In the genomic region with DNA sequence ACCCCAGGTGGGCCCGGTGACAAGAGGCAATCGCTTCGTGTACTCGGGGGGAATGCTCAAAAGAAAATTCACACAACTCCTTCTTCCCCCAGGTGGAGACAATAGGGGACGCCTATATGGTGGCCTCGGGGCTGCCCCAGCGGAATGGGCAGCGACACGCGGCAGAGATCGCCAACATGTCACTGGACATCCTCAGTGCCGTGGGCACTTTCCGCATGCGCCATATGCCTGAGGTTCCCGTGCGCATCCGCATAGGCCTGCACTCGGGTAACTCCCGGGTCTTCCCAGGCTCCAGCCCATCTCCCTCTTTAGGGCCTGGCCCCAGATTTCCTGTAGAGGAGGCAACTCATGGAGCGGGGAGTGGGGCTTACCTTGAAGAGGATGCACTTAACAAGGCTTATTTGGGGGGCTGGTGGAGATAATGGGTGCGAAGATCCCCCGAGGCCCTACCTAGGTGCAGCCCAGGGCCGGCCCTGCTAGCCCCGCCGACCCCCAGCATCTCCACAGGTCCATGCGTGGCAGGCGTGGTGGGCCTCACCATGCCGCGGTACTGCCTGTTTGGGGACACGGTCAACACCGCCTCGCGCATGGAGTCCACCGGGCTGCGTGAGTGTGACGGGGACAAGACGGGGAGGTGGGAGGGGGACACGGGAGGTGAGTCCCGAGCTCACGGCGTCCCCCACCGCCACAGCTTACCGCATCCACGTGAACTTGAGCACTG, we compare ENCODE assay signal across 11 cellular contexts. TPM values are rescaled to one million over a fixed set of nuclear protein-coding genes. Genes with fewer than 3 reads are reported as not detected.
DNase-seq lines count a peak whose midpoint lies in the region; ATAC-seq, FAIRE-seq and TF ChIP-seq lines count a peak whose summit lies in the region.
"Had no signal": no experiment of that assay in that cellular context is flagged by ENCODE, and none has a peak within 500 bp of the region (broad histone marks: within the 10 kb centered on the region; RNA-seq: fewer than 3 reads in every experiment).

No MANE protein-coding gene starts in this region.

- H3K9me3 ChIP-seq in CD8-positive, alpha-beta memory T cell (ENCODE audit: low read length), result no peaks in the 10 kb centered on the region
- H3K9me3 ChIP-seq in iPS-20b (ENCODE audit: insufficient read depth, low read depth, low read length) (no peaks in the 10 kb centered on the region), prostate gland (no peaks in the 10 kb centered on the region)

- no peaks in the 10 kb centered on the region for H3K9me3 Mint-ChIP-seq in CD8-positive, alpha-beta memory T cell
- H3K9me3 Mint-ChIP-seq in WTC11, result no peaks in the 10 kb centered on the region

- no peaks in the 10 kb centered on the region for H3K36me3 Mint-ChIP-seq in CD8-positive, alpha-beta memory T cell
- H3K36me3 Mint-ChIP-seq in WTC11, result no peaks in the 10 kb centered on the region

- H3K27me3 ChIP-seq in CD8-positive, alpha-beta memory T cell (ENCODE audit: insufficient read depth, low read length, poor library complexity, severe bottlenecking), result peaks cover 13% of the 10 kb centered on the region
- H3K27me3 ChIP-seq in iPS-20b (ENCODE audit: insufficient read depth, low read length), result peaks cover 54% of the 10 kb centered on the region
- H3K27me3 ChIP-seq in prostate gland (replicated peaks; ENCODE audit: insufficient read depth), result no peaks in the 10 kb centered on the region

- DNase-seq in CD8-positive, alpha-beta memory T cell, result no peak
- peak; percentile 22 for DNase-seq in WTC11 (ENCODE audit: low spot score)
- no peak for DNase-seq in prostate gland (ENCODE audit: low spot score)
- no peak for DNase-seq in NCI-H1048 (lab: John Stamatoyannopoulos, UW)
- DNase-seq in GM19239 (ENCODE audit: insufficient read length, low spot score), result no peak
- no peak for DNase-seq in NCI-H69 (lab: John Stamatoyannopoulos, UW)
- DNase-seq in NCI-H1105 treated with DMSO at 0.1 percent for 48 hours (lab: John Stamatoyannopoulos, UW), result no peak
- DNase-seq: C1 segment of cervical spinal cord; effector CD8-positive, alpha-beta T cell had no signal

- ATAC-seq in WTC11, result peak; percentile 5; the same call in 1 of the 2 replicates

- H3K36me3 ChIP-seq in CD8-positive, alpha-beta memory T cell (ENCODE audit: insufficient read depth, low read length), result no peaks in the 10 kb centered on the region
- H3K36me3 ChIP-seq in iPS-20b (ENCODE audit: insufficient read depth, low read depth, low read length) (no peaks in the 10 kb centered on the region), prostate gland (no peaks in the 10 kb centered on the region)

- no peak overlapping the region for H3K27ac ChIP-seq in CD8-positive, alpha-beta memory T cell (ENCODE audit: low read depth, low read length)
- H3K27ac ChIP-seq in iPS-20b (ENCODE audit: low read length) (no peak overlapping the region), prostate gland (peak overlapping the region; percentile 74 to 84)

- H3K4me1 Mint-ChIP-seq in CD8-positive, alpha-beta memory T cell, result peaks cover 6 to 9% (median 7%) of the 10 kb centered on the region in 3 donors
- 0 out of 2 replicates have a peak, but pooled peaks cover 2% of the 10 kb centered on the region for H3K4me1 Mint-ChIP-seq in WTC11

- no peak for TF ChIP-seq CTCF in WTC11 (IDR thresholded peaks at IDR 0.05)
- no peak for TF ChIP-seq CTCF in prostate gland (IDR thresholded peaks at IDR 0.05)

- intact Hi-C loops in prostate gland (cut with DNase I), result no loop called here

- WGBS in prostate gland, result 75% methylated on average over 40 of the region's 44 CpGs

- TF ChIP-seq POLR2A in prostate gland (IDR thresholded peaks at IDR 0.05), result no peak

- no peak overlapping the region for H3K4me3 ChIP-seq in CD8-positive, alpha-beta memory T cell (ENCODE audit: low read length)
- H3K4me3 ChIP-seq in iPS-20b (ENCODE audit: low read length) (peak overlapping the region; percentile 83; the same call in 1 of the 2 replicates), prostate gland (peak overlapping the region in 1 of 2 donors; percentile 44)

- CTCF ChIA-PET in CD8-positive, alpha-beta memory T cell (lab: Charles Lee), result interaction anchor here (2.0 kb wide), 1 partner anchor 25 kb away, joined by 5 read pairs; no protein-coding TSS in a partner anchor
- CTCF ChIA-PET in WTC11 (lab: Charles Lee), result interaction anchor here (0.6 to 8.3 kb wide), 24 partner anchors 8 to 383 kb away, joined by 3 to 154 read pairs (median 7); a partner anchor contains a TSS

- H3K4me3 Mint-ChIP-seq in CD8-positive, alpha-beta memory T cell, result peak overlapping the region in 5 of 7 donors; percentile 3 to 39 (median 31)
- peak overlapping the region; percentile 84 for H3K4me3 Mint-ChIP-seq in WTC11

- H3K4me1 ChIP-seq in CD8-positive, alpha-beta memory T cell (ENCODE audit: insufficient read depth, low read length), result no peaks in the 10 kb centered on the region
- H3K4me1 ChIP-seq in iPS-20b (ENCODE audit: insufficient read depth, low read length) (no peaks in the 10 kb centered on the region), prostate gland (replicated peaks) (peaks cover 12% of the 10 kb centered on the region)

- POLR2A ChIA-PET in CD8-positive, alpha-beta memory T cell (lab: Charles Lee), result no interaction called here
- POLR2A ChIA-PET in WTC11 (lab: Charles Lee), result no interaction called here

- H3K9ac ChIP-seq in iPS-20b (ENCODE audit: low read depth, low read length), result no peak overlapping the region

- FAIRE-seq in GM19239 (lab: Jason Lieb, UNC), result no peak

- peaks cover 6 to 48% of the 10 kb centered on the region in 2 donors for H3K27me3 Mint-ChIP-seq in CD8-positive, alpha-beta memory T cell
- peaks cover 23% of the 10 kb centered on the region for H3K27me3 Mint-ChIP-seq in WTC11 (ENCODE audit: low read depth)

- H3K27ac Mint-ChIP-seq in CD8-positive, alpha-beta memory T cell, result peak overlapping the region in 1 of 8 donors; percentile 76
- H3K27ac Mint-ChIP-seq in WTC11, result no peak overlapping the region

TF ChIP-seq in WTC11, 78 proteins besides CTCF, POLR2A, EP300 and RAD21:
- 0 out of 2 replicates have a peak, but pooled peaks have one; percentile 18 for TF ChIP-seq FOXP1 (CRISPR knock-in tag; IDR thresholded peaks at IDR 0.05; ENCODE audit: borderline replicate concordance)
- TF ChIP-seq, protein P1, sequence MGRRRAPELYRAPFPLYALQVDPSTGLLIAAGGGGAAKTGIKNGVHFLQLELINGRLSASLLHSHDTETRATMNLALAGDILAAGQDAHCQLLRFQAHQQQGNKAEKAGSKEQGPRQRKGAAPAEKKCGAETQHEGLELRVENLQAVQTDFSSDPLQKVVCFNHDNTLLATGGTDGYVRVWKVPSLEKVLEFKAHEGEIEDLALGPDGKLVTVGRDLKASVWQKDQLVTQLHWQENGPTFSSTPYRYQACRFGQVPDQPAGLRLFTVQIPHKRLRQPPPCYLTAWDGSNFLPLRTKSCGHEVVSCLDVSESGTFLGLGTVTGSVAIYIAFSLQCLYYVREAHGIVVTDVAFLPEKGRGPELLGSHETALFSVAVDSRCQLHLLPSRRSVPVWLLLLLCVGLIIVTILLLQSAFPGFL (CRISPR knock-in tag; IDR thresholded peaks at IDR 0.05; ENCODE audit: borderline replicate concordance), result no peak

RNA-seq across cellular contexts. Expression of a gene that starts 13.0 kb away (rescaled TPM):
- not detected for total RNA-seq in CD8-positive, alpha-beta memory T cell
- 0.22 TPM for polyA plus RNA-seq in CD8-positive, alpha-beta memory T cell
- total RNA-seq in WTC11 (2021), result 0.87 to 1.9 TPM (median 1.1 TPM) in 3 replicates
- 1 to 10 TPM in 1 of 2 donors, not detected in 1; 1.8 TPM for total RNA-seq in prostate gland
- total RNA-seq: myocyte had no signal

RNA-seq across cellular contexts. Expression of a gene that starts 23.5 kb away (rescaled TPM):
- not detected for total RNA-seq in CD8-positive, alpha-beta memory T cell
- not detected for polyA plus RNA-seq in CD8-positive, alpha-beta memory T cell
- total RNA-seq in WTC11 (2021) (0.22 to 0.87 TPM (median 0.73 TPM) in 3 replicates), prostate gland (100 to 1,000 TPM in 1 of 2 donors, 10 to 100 TPM in 1; 52.1 to 108 TPM)
- total RNA-seq: myocyte had no signal

Comparison
In these comparisons a context has a peak if more than half of its experiments do, and no peak if none do; other contexts are left out.
1. H3K27ac ChIP-seq: peak in prostate gland (2 of 2); none in CD8-positive, alpha-beta memory T cell (single experiment) and iPS-20b (single experiment).
2. RNA of a gene that starts 23.5 kb away (total RNA-seq): 52.1 to 108 TPM in prostate gland; 0.22 to 0.87 TPM in WTC11 and not detected in CD8-positive, alpha-beta memory T cell; every median in the first group is over 10 times any median in the second.